In the genomic region with DNA sequence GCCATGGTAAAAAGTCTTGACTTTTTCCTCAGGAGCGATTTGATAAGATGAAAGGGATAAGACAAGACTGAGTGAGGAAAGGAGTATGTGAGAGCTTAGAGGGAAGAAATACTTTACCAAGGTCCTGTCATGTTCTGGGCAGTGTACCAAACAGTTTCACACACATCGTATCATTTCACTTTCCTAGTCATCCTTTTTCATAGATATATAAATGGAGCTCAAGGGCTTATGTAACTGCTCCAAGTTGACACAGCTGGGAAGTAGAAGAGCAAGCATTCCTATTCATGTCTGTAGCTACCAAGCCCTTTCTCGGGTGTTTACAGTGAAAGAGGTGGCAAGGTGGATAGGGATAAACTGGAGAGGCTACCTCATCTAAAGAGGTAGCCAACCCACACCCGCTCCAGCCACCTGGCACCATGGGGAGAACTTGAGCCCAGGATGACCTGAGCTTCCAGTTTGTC, we compare ENCODE assay signal across 13 cellular contexts. TPM values are rescaled to one million over a fixed set of nuclear protein-coding genes. Genes with fewer than 3 reads are reported as not detected.
DNase-seq lines count a peak whose midpoint lies in the region; TF ChIP-seq lines count a peak whose summit lies in the region.
"Had no signal": no experiment of that assay in that cellular context is flagged by ENCODE, and none has a peak within 500 bp of the region (broad histone marks: within the 10 kb centered on the region; RNA-seq: fewer than 3 reads in every experiment).

No MANE protein-coding gene starts in this region.

- H3K36me3 ChIP-seq in ascending aorta = peaks cover 11 to 50% of the 10 kb centered on the region in 2 donors

- intact Hi-C loops in ascending aorta (cut with DNase I) = no loop called here

- peaks cover 15% of the 10 kb centered on the region for H3K9me3 Mint-ChIP-seq in mesothelial cell of epicardium
- H3K9me3 Mint-ChIP-seq: CD4-positive, alpha-beta memory T cell had no signal

- no peak overlapping the region for H3K4me3 Mint-ChIP-seq in mesothelial cell of epicardium
- H3K4me3 Mint-ChIP-seq: CD4-positive, alpha-beta memory T cell had no signal

- H3K27ac ChIP-seq in ascending aorta = no peak overlapping the region

- H3K36me3 Mint-ChIP-seq in mesothelial cell of epicardium = peaks cover 51% of the 10 kb centered on the region

- peak overlapping the region; percentile 66 for H3K27ac Mint-ChIP-seq in mesothelial cell of epicardium

- H3K27me3 ChIP-seq in ascending aorta = no peaks in the 10 kb centered on the region

- H3K4me3 ChIP-seq in choroid plexus epithelial cell (ENCODE audit: low read depth, low read length) (no peak overlapping the region), ascending aorta (no peak overlapping the region)

- H3K4me1 ChIP-seq in ascending aorta = no peaks in the 10 kb centered on the region

- no peaks in the 10 kb centered on the region for H3K27me3 Mint-ChIP-seq in mesothelial cell of epicardium (ENCODE audit: low read depth)
- H3K27me3 Mint-ChIP-seq: CD4-positive, alpha-beta memory T cell had no signal

- no peaks in the 10 kb centered on the region for H3K9me3 ChIP-seq in ascending aorta

- peaks cover 6% of the 10 kb centered on the region for H3K4me1 Mint-ChIP-seq in mesothelial cell of epicardium

- DNase-seq in AG20443 (ENCODE audit: low spot score) (peak; percentile 27), NCI-H2196 (lab: John Stamatoyannopoulos, UW; ENCODE audit: unreplicated experiment) (peak; percentile 74), choroid plexus epithelial cell (ENCODE audit: low read depth) (peak; percentile 89), mesothelial cell of epicardium (ENCODE audit: low spot score in 2 of 2, unreplicated experiment in 2 of 2) (no peak), hippocampal formation (lab: John Stamatoyannopoulos, UW) (no peak), ascending aorta (ENCODE audit: low spot score in 2 of 2) (no peak), H4 (ENCODE audit: low spot score) (no peak), Kasumi-1 (lab: John Stamatoyannopoulos, UW) (no peak)
- DNase-seq: CD4-positive, alpha-beta memory T cell; erythroblast; kidney glomerular epithelial cell; NCI-H1417 treated with DMSO at 0.1 percent for 48 hours; stimulated activated CD4-positive, alpha-beta T cell treated with anti-CD3 and anti-CD28 coated beads, Interleukin-2, amount 100 ng/mL, for 48 hours had no signal

- no peak for TF ChIP-seq CTCF in choroid plexus epithelial cell (conservative IDR thresholded peaks at IDR 0.05; ENCODE audit: low read depth, low read length)
- TF ChIP-seq CTCF in mesothelial cell of epicardium (IDR thresholded peaks at IDR 0.05; ENCODE audit: unreplicated experiment) = no peak
- no peak for TF ChIP-seq CTCF in ascending aorta (IDR thresholded peaks at IDR 0.05)

RNA-seq across cellular contexts. Expression of a gene that starts 57.4 kb away (rescaled TPM):
- total RNA-seq in mesothelial cell of epicardium (66.3 to 70.4 TPM (median 66.7 TPM) in 3 replicates), ascending aorta (8.1 TPM)
- 22.2 and 22.8 TPM in 2 replicates for total RNA-seq in H4 (2014; rRNA removed; shearing (Covaris generic))

Comparison
In these comparisons a context has a peak if more than half of its experiments do, and no peak if none do; other contexts are left out.
1. DNase-seq: peak in AG20443 (single experiment), NCI-H2196 (single experiment) and choroid plexus epithelial cell (single experiment); none in mesothelial cell of epicardium (0 of 2), hippocampal formation (0 of 2), ascending aorta (0 of 2), H4 (single experiment) and Kasumi-1 (0 of 2).